17 cellular contexts compared by ENCODE assay signal in the genomic region with DNA sequence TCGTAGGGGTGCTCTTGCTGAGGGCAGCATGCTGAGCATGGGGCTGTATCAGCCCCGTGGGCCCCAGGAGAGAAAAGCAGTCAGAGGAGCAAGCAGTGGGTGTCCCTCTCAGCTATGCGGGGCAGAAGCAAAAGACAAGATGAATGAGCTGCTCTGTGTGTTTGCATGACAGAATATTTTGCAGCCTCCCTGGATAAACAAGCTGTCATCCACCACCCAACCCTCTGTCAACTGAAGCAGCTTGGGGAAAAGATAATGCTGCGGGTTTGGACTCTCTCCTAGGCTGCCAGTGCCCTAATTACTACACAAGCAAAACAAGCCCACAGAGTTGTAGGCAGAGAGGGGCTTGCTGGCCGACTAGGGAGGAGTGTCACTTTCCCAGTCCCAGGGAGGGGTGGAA.
DNase-seq lines count a peak whose midpoint lies in the region; ATAC-seq and TF ChIP-seq lines count a peak whose summit lies in the region.
"Had no signal": no experiment of that assay in that cellular context is flagged by ENCODE, and none has a peak within 500 bp of the region (broad histone marks: within the 10 kb centered on the region; RNA-seq: fewer than 3 reads in every experiment).

No MANE protein-coding gene starts in this region.

- no peaks in the 10 kb centered on the region for H3K23me2 ChIP-seq in H9 (ENCODE audit: insufficient read length, low read depth, low read length, poor library complexity, severe bottlenecking)

- no peaks in the 10 kb centered on the region for H4K20me1 ChIP-seq in H9 (ENCODE audit: control insufficient read depth, insufficient read depth, insufficient read length)
- H4K20me1 ChIP-seq: BLaER1 treated with 17β-estradiol and CSF1 and Interleukin-3, amounts not matched to agents 10 nM and 100 nM had no signal

- H3K79me2 ChIP-seq in H9 (ENCODE audit: insufficient read depth, low read length): no peaks in the 10 kb centered on the region

- no peaks in the 10 kb centered on the region for H3K79me1 ChIP-seq in H9 (ENCODE audit: insufficient read depth, low read depth, low read length, poor library complexity, severe bottlenecking)

- H3K4me1 ChIP-seq in H9 (ENCODE audit: insufficient read depth, low read length) (no peaks in the 10 kb centered on the region), lower lobe of right lung (peaks cover 4% of the 10 kb centered on the region), upper lobe of left lung (peaks cover 0 to 4% (median 0%) of the 10 kb centered on the region in 4 donors)
- H3K4me1 ChIP-seq in CD8-positive, alpha-beta memory T cell (ENCODE audit: insufficient read depth, low read length): no peaks in the 10 kb centered on the region
- H3K4me1 ChIP-seq: Caco-2 had no signal

- H2BK15ac ChIP-seq in H9 (ENCODE audit: low read depth, low read length): no peak overlapping the region

- intact Hi-C loops in lower lobe of right lung (cut with DNase I): no loop called here

- no peak overlapping the region for H3K18ac ChIP-seq in H9 (ENCODE audit: insufficient read length, low read depth, low read length)

- H3K4me2 ChIP-seq in H9 (ENCODE audit: insufficient read depth, insufficient read length, low read length): no peak overlapping the region
- H3K4me2 ChIP-seq: BLaER1 treated with 17β-estradiol and CSF1 and Interleukin-3, amounts not matched to agents 10 nM and 100 nM had no signal

- TF ChIP-seq CTCF in H9 (conservative IDR thresholded peaks at IDR 0.05) (no peak), lower lobe of right lung (IDR thresholded peaks at IDR 0.05) (no peak), upper lobe of left lung (IDR thresholded peaks at IDR 0.05) (no peak), WTC11 (IDR thresholded peaks at IDR 0.05) (no peak)

- no peaks in the 10 kb centered on the region for H3K36me3 Mint-ChIP-seq in H9 (ENCODE audit: insufficient read depth in 1 of 3, low read depth in 3 of 3)
- no peaks in the 10 kb centered on the region for H3K36me3 Mint-ChIP-seq in CD8-positive, alpha-beta memory T cell
- no peaks in the 10 kb centered on the region for H3K36me3 Mint-ChIP-seq in activated naive CD4-positive, alpha-beta T cell treated with anti-CD3 and anti-CD28 coated beads, Interleukin-2, amount 50 U/mL, for 72 hours
- no peaks in the 10 kb centered on the region for H3K36me3 Mint-ChIP-seq in WTC11
- H3K36me3 Mint-ChIP-seq: CD4-positive, alpha-beta memory T cell had no signal

- no peak overlapping the region for H3K4me3 Mint-ChIP-seq in H9
- H3K4me3 Mint-ChIP-seq in CD8-positive, alpha-beta memory T cell: no peak overlapping the region
- H3K4me3 Mint-ChIP-seq in WTC11: no peak overlapping the region
- H3K4me3 Mint-ChIP-seq: B cell; CD4-positive, alpha-beta memory T cell had no signal

- no peak overlapping the region for H3K4ac ChIP-seq in H9 (ENCODE audit: low read depth, low read length)

- H3K56ac ChIP-seq in H9 (ENCODE audit: insufficient read length, low read depth, low read length): no peak overlapping the region

- H3K9me3 ChIP-seq in H9 (ENCODE audit: control insufficient read depth, low read depth, low read length) (no peaks in the 10 kb centered on the region), lower lobe of right lung (no peaks in the 10 kb centered on the region), upper lobe of left lung (no peaks in the 10 kb centered on the region)
- no peaks in the 10 kb centered on the region for H3K9me3 ChIP-seq in CD8-positive, alpha-beta memory T cell (ENCODE audit: low read length)
- H3K9me3 ChIP-seq: Caco-2 had no signal

- no peak overlapping the region for H2BK12ac ChIP-seq in H9 (ENCODE audit: insufficient read length, low read depth, low read length)

- WGBS in H9 (ENCODE audit: extremely low coverage, insufficient read length, low lambda C conversion rate): no CpG with 5 or more reads among the region's 5 CpGs
- 38 to 45% methylated on average over 5 of the region's 5 CpGs for WGBS in upper lobe of left lung, 2 donors

- no peak overlapping the region for H4K5ac ChIP-seq in H9 (ENCODE audit: insufficient read length, low read depth, low read length)

- peak overlapping the region; percentile 35; the same call in 1 of the 2 replicates for H3K14ac ChIP-seq in H9 (ENCODE audit: insufficient read depth, low read length)

- POLR2A ChIA-PET in CD8-positive, alpha-beta memory T cell (lab: Charles Lee): no interaction called here
- POLR2A ChIA-PET in WTC11 (lab: Charles Lee): no interaction called here

- peak; percentile 49 to 66 for ATAC-seq in lower lobe of right lung
- peak; percentile 22 to 41 for ATAC-seq in upper lobe of left lung (ENCODE audit: low FRiP score in 2 of 2)
- ATAC-seq in HG03280 (IDR thresholded peaks at IDR 0.05; ENCODE audit: unreplicated experiment): no peak
- no peak for ATAC-seq in activated naive CD4-positive, alpha-beta T cell treated with anti-CD3 and anti-CD28 coated beads, Interleukin-2, amount 50 U/mL, for 72 hours
- ATAC-seq in WTC11: no peak

- H3K4me1 Mint-ChIP-seq in H9 (peaks cover 6 to 11% of the 10 kb centered on the region in 2 experiments), WTC11 (no peaks in the 10 kb centered on the region)
- no peaks in the 10 kb centered on the region for H3K4me1 Mint-ChIP-seq in CD8-positive, alpha-beta memory T cell
- H3K4me1 Mint-ChIP-seq: B cell; CD4-positive, alpha-beta memory T cell had no signal

- H2AFZ ChIP-seq in H9 (ENCODE audit: low read length): no peak overlapping the region

- H2BK5ac ChIP-seq in H9 (ENCODE audit: insufficient read length, low read length): no peak overlapping the region

- H3K4me3 ChIP-seq in lower lobe of right lung (no peak overlapping the region), upper lobe of left lung (no peak overlapping the region)
- no peak overlapping the region for H3K4me3 ChIP-seq in CD8-positive, alpha-beta memory T cell (ENCODE audit: low read length)
- H3K4me3 ChIP-seq: BLaER1 treated with 17β-estradiol and CSF1 and Interleukin-3, amounts not matched to agents 10 nM and 100 nM had no signal

- no peaks in the 10 kb centered on the region for H3K36me3 ChIP-seq in lower lobe of right lung
- H3K36me3 ChIP-seq in upper lobe of left lung: no peaks in the 10 kb centered on the region
- no peaks in the 10 kb centered on the region for H3K36me3 ChIP-seq in CD8-positive, alpha-beta memory T cell (ENCODE audit: insufficient read depth, low read length)
- H3K36me3 ChIP-seq: BLaER1 treated with 17β-estradiol and CSF1 and Interleukin-3, amounts not matched to agents 10 nM and 100 nM had no signal

- no peak for TF ChIP-seq EP300 in upper lobe of left lung (IDR thresholded peaks at IDR 0.05)

- peaks cover 6 to 9% of the 10 kb centered on the region in 2 experiments; a peak in 3 of 5 replicates for H3K9me3 Mint-ChIP-seq in H9
- peaks cover 0 to 3% (median 0%) of the 10 kb centered on the region in 5 donors for H3K9me3 Mint-ChIP-seq in CD8-positive, alpha-beta memory T cell
- H3K9me3 Mint-ChIP-seq in activated naive CD4-positive, alpha-beta T cell treated with anti-CD3 and anti-CD28 coated beads, Interleukin-2, amount 50 U/mL, for 72 hours: peaks cover 7 to 10% of the 10 kb centered on the region in 2 donors
- peaks cover 21% of the 10 kb centered on the region for H3K9me3 Mint-ChIP-seq in WTC11

- H3K27ac Mint-ChIP-seq in H9 (no peak overlapping the region), WTC11 (no peak overlapping the region)
- peak overlapping the region in 1 of 8 donors; percentile 7 for H3K27ac Mint-ChIP-seq in CD8-positive, alpha-beta memory T cell
- no peak overlapping the region for H3K27ac Mint-ChIP-seq in activated naive CD4-positive, alpha-beta T cell treated with anti-CD3 and anti-CD28 coated beads, Interleukin-2, amount 50 U/mL, for 72 hours
- H3K27ac Mint-ChIP-seq: B cell; CD4-positive, alpha-beta memory T cell had no signal

- H3K27me3 ChIP-seq in H9 (ENCODE audit: insufficient read depth, low read length) (no peaks in the 10 kb centered on the region; the same call in 1 of the 2 replicates), lower lobe of right lung (ENCODE audit: low read depth) (no peaks in the 10 kb centered on the region), upper lobe of left lung (no peaks in the 10 kb centered on the region)
- H3K27me3 ChIP-seq in CD8-positive, alpha-beta memory T cell (ENCODE audit: insufficient read depth, low read length, poor library complexity, severe bottlenecking): peaks cover 3% of the 10 kb centered on the region
- H3K27me3 ChIP-seq: BLaER1 treated with 17β-estradiol and CSF1 and Interleukin-3, amounts not matched to agents 10 nM and 100 nM had no signal

- H4K91ac ChIP-seq in H9 (ENCODE audit: insufficient read length, low read depth, low read length): no peak overlapping the region

- CTCF ChIA-PET in CD8-positive, alpha-beta memory T cell (lab: Charles Lee): no interaction called here
- CTCF ChIA-PET in WTC11 (lab: Charles Lee): no interaction called here

- H3K27ac ChIP-seq in H9 (ENCODE audit: insufficient read length, low read depth, low read length): no peak overlapping the region
- no peak overlapping the region for H3K27ac ChIP-seq in lower lobe of right lung
- no peak overlapping the region for H3K27ac ChIP-seq in upper lobe of left lung
- H3K27ac ChIP-seq in CD8-positive, alpha-beta memory T cell (ENCODE audit: low read depth, low read length): no peak overlapping the region
- H3K27ac ChIP-seq: BLaER1 treated with 17β-estradiol and CSF1 and Interleukin-3, amounts not matched to agents 10 nM and 100 nM; C4-2B had no signal

- no peak overlapping the region for H2BK20ac ChIP-seq in H9 (ENCODE audit: low read depth, low read length, poor library complexity, severe bottlenecking)

- H3K23ac ChIP-seq in H9 (ENCODE audit: insufficient read length, low read depth, low read length): no peak overlapping the region

- TF ChIP-seq POLR2A in upper lobe of left lung (IDR thresholded peaks at IDR 0.05): no peak

- H3T11ph ChIP-seq in H9 (ENCODE audit: low read length): no peak overlapping the region

- no peak overlapping the region for H4K8ac ChIP-seq in H9 (replicated peaks; ENCODE audit: insufficient read length, low read depth, low read length)

- H3K9ac ChIP-seq in H9 (ENCODE audit: extremely low read depth, insufficient read length, low read length): no peak overlapping the region
- H3K9ac ChIP-seq: BLaER1 treated with 17β-estradiol and CSF1 and Interleukin-3, amounts not matched to agents 10 nM and 100 nM had no signal

- DNase-seq in H9 (no peak), lower lobe of right lung (no peak), upper lobe of left lung (no peak), WTC11 (ENCODE audit: low spot score) (no peak)
- no peak for DNase-seq in CD8-positive, alpha-beta memory T cell
- DNase-seq in activated naive CD4-positive, alpha-beta T cell treated with anti-CD3 and anti-CD28 coated beads, Interleukin-2, amount 50 U/mL, for 72 hours (ENCODE audit: low spot score in 2 of 2): no peak
- DNase-seq: 8988T; ACHN; Calu3; CD4-positive, alpha-beta memory T cell; DMS79 treated with DMSO at 0.1 percent for 48 hours; GF-D8 had no signal

- peaks cover 21% of the 10 kb centered on the region for H3K27me3 Mint-ChIP-seq in H9 (ENCODE audit: low read depth)
- H3K27me3 Mint-ChIP-seq in CD8-positive, alpha-beta memory T cell: peaks cover 1 to 4% of the 10 kb centered on the region in 2 donors
- peaks cover 16% of the 10 kb centered on the region for H3K27me3 Mint-ChIP-seq in WTC11 (ENCODE audit: low read depth)

- no peak overlapping the region for H2AK5ac ChIP-seq in H9 (ENCODE audit: insufficient read length, low read length)

- no peak overlapping the region for H2BK120ac ChIP-seq in H9 (ENCODE audit: low read depth, low read length, poor library complexity, severe bottlenecking)

Comparison
In these comparisons a context has a peak if more than half of its experiments do, and no peak if none do; other contexts are left out.
1. ATAC-seq: peak in lower lobe of right lung (2 of 2) and upper lobe of left lung (2 of 2); none in HG03280 (single experiment), activated naive CD4-positive, alpha-beta T cell treated with anti-CD3 and anti-CD28 coated beads, Interleukin-2, amount 50 U/mL, for 72 hours (0 of 2) and WTC11 (single experiment).